ENCODE assay signal across 1 cellular context in the genomic region with DNA sequence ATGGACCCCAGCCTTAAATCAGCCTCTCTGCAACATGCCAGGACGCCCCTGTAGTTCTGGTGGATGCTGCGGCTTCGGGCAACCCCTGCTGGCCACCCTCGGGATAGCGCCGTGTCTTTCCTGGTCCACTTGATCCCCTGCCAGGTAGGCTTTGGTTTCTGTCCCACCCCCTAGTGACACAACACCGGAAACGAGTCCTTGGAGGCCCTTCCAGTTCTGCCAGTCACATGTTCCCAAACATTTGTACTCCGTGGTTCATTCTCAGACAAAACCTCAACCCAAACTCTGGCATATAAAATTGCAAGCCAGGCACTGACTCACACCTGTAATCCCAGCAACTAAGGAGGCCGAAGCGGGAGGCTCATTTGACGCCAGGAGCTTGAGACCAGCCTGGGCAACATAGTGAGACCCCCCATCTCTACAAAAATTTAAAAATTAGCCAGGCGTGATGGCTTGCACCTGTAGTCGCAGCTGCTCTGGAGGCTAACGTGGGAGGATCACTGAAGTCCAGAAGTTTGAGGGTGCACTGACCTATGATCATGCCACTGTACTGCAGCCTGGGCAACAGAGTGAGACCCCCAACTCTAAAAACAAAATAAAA.
TF ChIP-seq lines count a peak whose summit lies in the region.

No MANE protein-coding gene starts in this region.

TF ChIP-seq in endothelial cell of umbilical vein, 7 proteins besides CTCF, POLR2A, EP300 and RAD21:
- TF ChIP-seq POLR2AphosphoS5 (IDR thresholded peaks at IDR 0.05; ENCODE audit: insufficient read depth, low read depth, low read length) (no peak), JUN (IDR thresholded peaks at IDR 0.05; ENCODE audit: borderline replicate concordance, insufficient read depth, insufficient read length, low read depth) (no peak), FOS (IDR thresholded peaks at IDR 0.05; ENCODE audit: borderline replicate concordance, insufficient read depth, low read length) (no peak)
- TF ChIP-seq, protein P1, sequence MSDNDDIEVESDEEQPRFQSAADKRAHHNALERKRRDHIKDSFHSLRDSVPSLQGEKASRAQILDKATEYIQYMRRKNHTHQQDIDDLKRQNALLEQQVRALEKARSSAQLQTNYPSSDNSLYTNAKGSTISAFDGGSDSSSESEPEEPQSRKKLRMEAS (IDR thresholded peaks at IDR 0.05; ENCODE audit: insufficient read depth, insufficient read length): no peak
